ENCODE assay signal across 8 cellular contexts in genomic region chr3:129723558-129724324, GRCh38.
A peak's percentile ranks its signal among the peaks of the same experiment; 100 is the strongest.
DNase-seq lines count a peak whose midpoint lies in the region; ATAC-seq and TF ChIP-seq lines count a peak whose summit lies in the region.

No MANE protein-coding gene starts in this region.

- H3K27ac ChIP-seq in dorsolateral prefrontal cortex (peak overlapping the region in 34 of 59 donors; percentile 1 to 70 (median 30)), temporal lobe (ENCODE audit: low read depth, low read length) (peak overlapping the region; percentile 47)

- no peak for TF ChIP-seq CTCF in dorsolateral prefrontal cortex (IDR thresholded peaks at IDR 0.05 in 54 of 56, conservative IDR thresholded peaks at IDR 0.05 in 2 of 56; ENCODE audit: low read depth in 1 of 56, partially characterized antibody in 56 of 56)

- peak; percentile 86 for DNase-seq in LHCN-M2 (ENCODE audit: low read depth)
- DNase-seq in dorsolateral prefrontal cortex: no peak
- peak; percentile 66 for DNase-seq in medulla oblongata (ENCODE audit: extremely low spot score)
- no peak for DNase-seq in NCI-H187 treated with DMSO at 0.1 percent for 48 hours (lab: John Stamatoyannopoulos, UW)
- DNase-seq in NCI-H1048 (lab: John Stamatoyannopoulos, UW): no peak
- DNase-seq in activated CD8-positive, alpha-beta memory T cell treated with anti-CD3 and anti-CD28 coated beads for 24 hours: no peak

- H3K27me3 ChIP-seq in dorsolateral prefrontal cortex: no peaks in the 10 kb centered on the region

- no peak for ATAC-seq in GM19397 (IDR thresholded peaks at IDR 0.05; ENCODE audit: unreplicated experiment)

- H3K4me3 ChIP-seq in dorsolateral prefrontal cortex: peak overlapping the region in 9 of 59 donors; percentile 6 to 37 (median 16)

- intact Hi-C loops in dorsolateral prefrontal cortex (cut with DNase I): loop anchor here in 1 of 2 donors (10.0 kb wide), 2 partner anchors 69 to 101 kb away; no protein-coding TSS in a partner anchor

Comparison
In these comparisons a context has a peak if more than half of its experiments do, and no peak if none do; other contexts are left out.
1. DNase-seq: peak in LHCN-M2 (single experiment) and medulla oblongata (single experiment); none in dorsolateral prefrontal cortex (0 of 10), NCI-H187 treated with DMSO at 0.1 percent for 48 hours (single experiment), NCI-H1048 (single experiment) and activated CD8-positive, alpha-beta memory T cell treated with anti-CD3 and anti-CD28 coated beads for 24 hours (single experiment).